ENCODE assay signal across 1 cellular context in genomic region chr6:57013501-57013900, GRCh38.
TF ChIP-seq lines count a peak whose summit lies in the region.

No MANE protein-coding gene starts in this region.

TF ChIP-seq in SK-N-SH, 30 proteins besides CTCF, POLR2A, EP300 and RAD21 (continued from another document):
- TF ChIP-seq, protein P1, sequence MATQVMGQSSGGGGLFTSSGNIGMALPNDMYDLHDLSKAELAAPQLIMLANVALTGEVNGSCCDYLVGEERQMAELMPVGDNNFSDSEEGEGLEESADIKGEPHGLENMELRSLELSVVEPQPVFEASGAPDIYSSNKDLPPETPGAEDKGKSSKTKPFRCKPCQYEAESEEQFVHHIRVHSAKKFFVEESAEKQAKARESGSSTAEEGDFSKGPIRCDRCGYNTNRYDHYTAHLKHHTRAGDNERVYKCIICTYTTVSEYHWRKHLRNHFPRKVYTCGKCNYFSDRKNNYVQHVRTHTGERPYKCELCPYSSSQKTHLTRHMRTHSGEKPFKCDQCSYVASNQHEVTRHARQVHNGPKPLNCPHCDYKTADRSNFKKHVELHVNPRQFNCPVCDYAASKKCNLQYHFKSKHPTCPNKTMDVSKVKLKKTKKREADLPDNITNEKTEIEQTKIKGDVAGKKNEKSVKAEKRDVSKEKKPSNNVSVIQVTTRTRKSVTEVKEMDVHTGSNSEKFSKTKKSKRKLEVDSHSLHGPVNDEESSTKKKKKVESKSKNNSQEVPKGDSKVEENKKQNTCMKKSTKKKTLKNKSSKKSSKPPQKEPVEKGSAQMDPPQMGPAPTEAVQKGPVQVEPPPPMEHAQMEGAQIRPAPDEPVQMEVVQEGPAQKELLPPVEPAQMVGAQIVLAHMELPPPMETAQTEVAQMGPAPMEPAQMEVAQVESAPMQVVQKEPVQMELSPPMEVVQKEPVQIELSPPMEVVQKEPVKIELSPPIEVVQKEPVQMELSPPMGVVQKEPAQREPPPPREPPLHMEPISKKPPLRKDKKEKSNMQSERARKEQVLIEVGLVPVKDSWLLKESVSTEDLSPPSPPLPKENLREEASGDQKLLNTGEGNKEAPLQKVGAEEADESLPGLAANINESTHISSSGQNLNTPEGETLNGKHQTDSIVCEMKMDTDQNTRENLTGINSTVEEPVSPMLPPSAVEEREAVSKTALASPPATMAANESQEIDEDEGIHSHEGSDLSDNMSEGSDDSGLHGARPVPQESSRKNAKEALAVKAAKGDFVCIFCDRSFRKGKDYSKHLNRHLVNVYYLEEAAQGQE (IDR thresholded peaks at IDR 0.05; ENCODE audit: low read depth, low read length), result no peak
- TF ChIP-seq YY1 (IDR thresholded peaks at IDR 0.05; ENCODE audit: low read depth), result no peak
- TF ChIP-seq, protein P2, sequence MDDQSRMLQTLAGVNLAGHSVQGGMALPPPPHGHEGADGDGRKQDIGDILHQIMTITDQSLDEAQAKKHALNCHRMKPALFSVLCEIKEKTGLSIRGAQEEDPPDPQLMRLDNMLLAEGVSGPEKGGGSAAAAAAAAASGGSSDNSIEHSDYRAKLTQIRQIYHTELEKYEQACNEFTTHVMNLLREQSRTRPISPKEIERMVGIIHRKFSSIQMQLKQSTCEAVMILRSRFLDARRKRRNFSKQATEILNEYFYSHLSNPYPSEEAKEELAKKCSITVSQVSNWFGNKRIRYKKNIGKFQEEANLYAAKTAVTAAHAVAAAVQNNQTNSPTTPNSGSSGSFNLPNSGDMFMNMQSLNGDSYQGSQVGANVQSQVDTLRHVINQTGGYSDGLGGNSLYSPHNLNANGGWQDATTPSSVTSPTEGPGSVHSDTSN (IDR thresholded peaks at IDR 0.05), result peak; percentile 85
- no peak for TF ChIP-seq TAF1 (IDR thresholded peaks at IDR 0.05; ENCODE audit: borderline replicate concordance, low read depth, low read length)
- TF ChIP-seq, protein P3, sequence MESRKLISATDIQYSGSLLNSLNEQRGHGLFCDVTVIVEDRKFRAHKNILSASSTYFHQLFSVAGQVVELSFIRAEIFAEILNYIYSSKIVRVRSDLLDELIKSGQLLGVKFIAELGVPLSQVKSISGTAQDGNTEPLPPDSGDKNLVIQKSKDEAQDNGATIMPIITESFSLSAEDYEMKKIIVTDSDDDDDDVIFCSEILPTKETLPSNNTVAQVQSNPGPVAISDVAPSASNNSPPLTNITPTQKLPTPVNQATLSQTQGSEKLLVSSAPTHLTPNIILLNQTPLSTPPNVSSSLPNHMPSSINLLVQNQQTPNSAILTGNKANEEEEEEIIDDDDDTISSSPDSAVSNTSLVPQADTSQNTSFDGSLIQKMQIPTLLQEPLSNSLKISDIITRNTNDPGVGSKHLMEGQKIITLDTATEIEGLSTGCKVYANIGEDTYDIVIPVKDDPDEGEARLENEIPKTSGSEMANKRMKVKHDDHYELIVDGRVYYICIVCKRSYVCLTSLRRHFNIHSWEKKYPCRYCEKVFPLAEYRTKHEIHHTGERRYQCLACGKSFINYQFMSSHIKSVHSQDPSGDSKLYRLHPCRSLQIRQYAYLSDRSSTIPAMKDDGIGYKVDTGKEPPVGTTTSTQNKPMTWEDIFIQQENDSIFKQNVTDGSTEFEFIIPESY (IDR thresholded peaks at IDR 0.05; ENCODE audit: borderline replicate concordance, low read depth), result no peak
- no peak for TF ChIP-seq NRF1 (IDR thresholded peaks at IDR 0.05; ENCODE audit: low read depth, low read length)
- no peak for TF ChIP-seq ELF1 (IDR thresholded peaks at IDR 0.05)
- TF ChIP-seq POLR2AphosphoS5 (IDR thresholded peaks at IDR 0.05; ENCODE audit: low read depth, low read length), result no peak
- TF ChIP-seq, protein P4, sequence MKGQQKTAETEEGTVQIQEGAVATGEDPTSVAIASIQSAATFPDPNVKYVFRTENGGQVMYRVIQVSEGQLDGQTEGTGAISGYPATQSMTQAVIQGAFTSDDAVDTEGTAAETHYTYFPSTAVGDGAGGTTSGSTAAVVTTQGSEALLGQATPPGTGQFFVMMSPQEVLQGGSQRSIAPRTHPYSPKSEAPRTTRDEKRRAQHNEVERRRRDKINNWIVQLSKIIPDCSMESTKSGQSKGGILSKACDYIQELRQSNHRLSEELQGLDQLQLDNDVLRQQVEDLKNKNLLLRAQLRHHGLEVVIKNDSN (IDR thresholded peaks at IDR 0.05; ENCODE audit: borderline replicate concordance, low read depth), result no peak
TF ChIP-seq in SK-N-SH: peak in this region for 7.
